25 cellular contexts compared by ENCODE assay signal in genomic region chr12:47034661-47035060, GRCh38. TPM values are rescaled to one million over a fixed set of nuclear protein-coding genes. Genes with fewer than 3 reads are reported as not detected.
DNase-seq lines count a peak whose midpoint lies in the region; ATAC-seq and TF ChIP-seq lines count a peak whose summit lies in the region.
"Had no signal": no experiment of that assay in that cellular context is flagged by ENCODE, and none has a peak within 500 bp of the region (broad histone marks: within the 10 kb centered on the region; RNA-seq: fewer than 3 reads in every experiment).

No MANE protein-coding gene starts in this region.

- intact Hi-C loops in left lung (cut with DNase I) = loop anchor here in 1 of 2 donors (10.0 kb wide), 2 partner anchors 270 to 360 kb away; no protein-coding TSS in a partner anchor

- peaks cover 0 to 7% of the 10 kb centered on the region in 2 donors for H3K4me1 ChIP-seq in left lung

- peaks cover 24% of the 10 kb centered on the region for H3K4me1 Mint-ChIP-seq in progenitor cell of endocrine pancreas (ENCODE audit: low read depth)

- H3K36me3 Mint-ChIP-seq in progenitor cell of endocrine pancreas (ENCODE audit: insufficient read depth) = peaks cover 4% of the 10 kb centered on the region

- no peaks in the 10 kb centered on the region for H3K27me3 ChIP-seq in left lung
- no peaks in the 10 kb centered on the region for H3K27me3 ChIP-seq in MG63
- H3K27me3 ChIP-seq: right atrium auricular region had no signal

- H3K9me3 Mint-ChIP-seq in progenitor cell of endocrine pancreas (ENCODE audit: low read depth) = peaks cover 15% of the 10 kb centered on the region
- H3K9me3 Mint-ChIP-seq: activated CD4-positive, alpha-beta T cell treated with anti-CD3 and anti-CD28 coated beads, Interleukin-2, amount 10 ng/mL, durations not matched to agents 24 days and 14 days; activated naive CD4-positive, alpha-beta T cell treated with anti-CD3 and anti-CD28 coated beads for 36 hours; activated T-cell treated with anti-CD3 and anti-CD28 coated beads, Interleukin-2, amount 50 U/mL, for 72 hours; CD4-positive, alpha-beta T cell; naive thymus-derived CD4-positive, alpha-beta T cell had no signal

- TF ChIP-seq CTCF in AG10803 (conservative IDR thresholded peaks at IDR 0.05; ENCODE audit: low read length) (no peak), choroid plexus epithelial cell (conservative IDR thresholded peaks at IDR 0.05; ENCODE audit: low read depth, low read length) (no peak), progenitor cell of endocrine pancreas (IDR thresholded peaks at IDR 0.05; ENCODE audit: unreplicated experiment) (no peak), left lung (IDR thresholded peaks at IDR 0.05) (no peak)

- no peak overlapping the region for H3K4me3 ChIP-seq in AG10803 (ENCODE audit: low read length)
- no peak overlapping the region for H3K4me3 ChIP-seq in choroid plexus epithelial cell (ENCODE audit: low read depth, low read length)
- no peak overlapping the region for H3K4me3 ChIP-seq in left lung
- no peak overlapping the region for H3K4me3 ChIP-seq in MG63
- H3K4me3 ChIP-seq: right atrium auricular region had no signal

- no peak overlapping the region for H3K4me3 Mint-ChIP-seq in progenitor cell of endocrine pancreas (ENCODE audit: low read depth)
- H3K4me3 Mint-ChIP-seq: activated CD4-positive, alpha-beta T cell treated with anti-CD3 and anti-CD28 coated beads, Interleukin-2, amount 10 ng/mL, durations not matched to agents 24 days and 14 days; activated naive CD4-positive, alpha-beta T cell treated with anti-CD3 and anti-CD28 coated beads for 36 hours; activated T-cell treated with anti-CD3 and anti-CD28 coated beads, Interleukin-2, amount 50 U/mL, for 72 hours; CD4-positive, alpha-beta T cell; naive thymus-derived CD4-positive, alpha-beta T cell had no signal

- H3K36me3 ChIP-seq in left lung (no peaks in the 10 kb centered on the region), MG63 (no peaks in the 10 kb centered on the region)
- H3K36me3 ChIP-seq: right atrium auricular region had no signal

- no peak for ATAC-seq in left lung
- ATAC-seq: activated T-cell treated with anti-CD3 and anti-CD28 coated beads, Interleukin-2, amount 50 U/mL, for 72 hours; esophagus mucosa; naive thymus-derived CD4-positive, alpha-beta T cell; Panc1 had no signal

- H3K27me3 Mint-ChIP-seq in progenitor cell of endocrine pancreas = no peaks in the 10 kb centered on the region
- H3K27me3 Mint-ChIP-seq: CD4-positive, alpha-beta T cell had no signal

- DNase-seq in AG10803 (ENCODE audit: low read depth) (peak; percentile 82), OCI-M1 (lab: John Stamatoyannopoulos, UW) (peak; percentile 31), choroid plexus epithelial cell (ENCODE audit: low read depth) (peak; percentile 56), progenitor cell of endocrine pancreas (ENCODE audit: low spot score, unreplicated experiment) (no peak), left lung (no peak), MG63 (no peak), mucosa of gallbladder (ENCODE audit: low spot score) (no peak), NCI-H82 (lab: John Stamatoyannopoulos, UW) (no peak)
- DNase-seq: activated CD4-positive, alpha-beta T cell treated with anti-CD3 and anti-CD28 coated beads, Interleukin-2, amount 10 ng/mL, durations not matched to agents 24 days and 14 days; activated T-cell treated with anti-CD3 and anti-CD28 coated beads, Interleukin-2, amount 50 U/mL, for 72 hours; aorta; CD4-positive, alpha-beta T cell; effector memory CD4-positive, alpha-beta T cell; GF-D8; mesendoderm; naive thymus-derived CD4-positive, alpha-beta T cell; NCI-H1092; NCI-H1930; NCI-H226; NCI-H774; T-helper 2 cell had no signal

- H3K27ac ChIP-seq in left lung = no peak overlapping the region
- H3K27ac ChIP-seq: right atrium auricular region had no signal

- H3K27ac Mint-ChIP-seq in progenitor cell of endocrine pancreas = peak overlapping the region; percentile 18
- H3K27ac Mint-ChIP-seq: activated CD4-positive, alpha-beta T cell treated with anti-CD3 and anti-CD28 coated beads, Interleukin-2, amount 10 ng/mL, durations not matched to agents 24 days and 14 days; activated T-cell treated with anti-CD3 and anti-CD28 coated beads, Interleukin-2, amount 50 U/mL, for 72 hours; CD4-positive, alpha-beta T cell had no signal

- no peaks in the 10 kb centered on the region for H3K9me3 ChIP-seq in left lung
- no peaks in the 10 kb centered on the region; the same call in 1 of the 2 replicates for H3K9me3 ChIP-seq in MG63
- H3K9me3 ChIP-seq: right atrium auricular region had no signal

RNA-seq across cellular contexts. Expression of gene PCED1B, which starts 44.8 kb away (rescaled TPM):
- 0.91 and 1.1 TPM in 2 replicates for total RNA-seq in progenitor cell of endocrine pancreas
- 1 to 10 TPM; 4.8 to 8.1 TPM for total RNA-seq in left lung
- not detected in 2 replicates for total RNA-seq in MG63 (2014; rRNA removed; shearing (Covaris generic); ENCODE audit: low replicate concordance)
- 9.5 TPM for total RNA-seq in mucosa of gallbladder

RNA-seq across cellular contexts. Expression of gene AMIGO2, which starts 45.1 kb away (rescaled TPM):
- total RNA-seq in progenitor cell of endocrine pancreas (9.3 and 10.7 TPM in 2 replicates), left lung (10 to 100 TPM; 15.4 to 17.6 TPM), mucosa of gallbladder (32.7 TPM)
- 6.3 and 10.5 TPM in 2 replicates for total RNA-seq in MG63 (2014; rRNA removed; shearing (Covaris generic); ENCODE audit: low replicate concordance)

Comparison
In these comparisons a context has a peak if more than half of its experiments do, and no peak if none do; other contexts are left out.
1. DNase-seq: peak in AG10803 (single experiment), OCI-M1 (single experiment) and choroid plexus epithelial cell (single experiment); none in progenitor cell of endocrine pancreas (single experiment), left lung (0 of 2), MG63 (single experiment), mucosa of gallbladder (single experiment) and NCI-H82 (single experiment).